ENCODE assay signal across 18 cellular contexts in the genomic region with DNA sequence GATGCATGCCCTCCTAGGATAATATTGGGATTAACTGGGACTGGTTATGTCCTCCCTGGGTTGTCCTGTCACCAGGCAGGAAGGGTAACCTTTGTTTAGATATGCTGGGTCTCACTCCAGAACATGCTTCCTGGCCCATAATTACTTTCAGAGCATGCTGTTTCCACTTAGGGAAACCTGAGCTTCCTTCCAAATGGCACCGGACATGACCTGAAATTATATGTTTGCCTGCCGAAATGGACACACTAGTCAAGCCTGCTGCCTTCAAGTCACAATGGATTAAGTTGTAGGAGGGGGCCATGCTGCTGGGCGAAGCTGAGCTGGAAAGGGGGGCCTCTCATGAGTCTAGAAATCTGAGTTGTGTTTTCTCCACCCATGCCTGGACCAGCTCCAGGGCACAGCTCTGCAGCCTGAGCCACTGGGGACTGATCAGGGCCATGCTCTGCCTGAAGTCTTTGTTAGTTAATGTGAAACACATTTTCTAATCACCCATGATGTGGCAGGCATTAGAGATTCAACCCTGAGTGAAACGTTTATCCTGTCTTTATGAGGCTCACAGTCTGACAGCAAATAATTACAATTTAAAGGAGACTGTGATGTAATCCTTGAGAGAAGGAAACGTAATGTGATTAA.
A peak's percentile ranks its signal among the peaks of the same experiment; 100 is the strongest.
DNase-seq lines count a peak whose midpoint lies in the region; ATAC-seq and TF ChIP-seq lines count a peak whose summit lies in the region.
"Had no signal": no experiment of that assay in that cellular context is flagged by ENCODE, and none has a peak within 500 bp of the region (broad histone marks: within the 10 kb centered on the region; RNA-seq: fewer than 3 reads in every experiment).

No MANE protein-coding gene starts in this region.

- H3K27ac ChIP-seq in CD8-positive, alpha-beta T cell (ENCODE audit: low read depth, low read length), result no peak overlapping the region
- H3K27ac ChIP-seq: upper lobe of left lung had no signal

- H3K4me3 ChIP-seq in AG10803 (ENCODE audit: low read length), result no peak overlapping the region
- no peak overlapping the region for H3K4me3 ChIP-seq in CD8-positive, alpha-beta T cell (ENCODE audit: low read depth, low read length)
- H3K4me3 ChIP-seq: esophagus squamous epithelium, upper lobe of left lung had no signal

- CTCF ChIA-PET in CD8-positive, alpha-beta T cell (lab: Charles Lee), result interaction anchor here (0.7 to 2.3 kb wide), 2 partner anchors 16 to 1063 kb away, joined by 4 to 7 read pairs; no protein-coding TSS in a partner anchor

- POLR2A ChIA-PET in CD8-positive, alpha-beta T cell (lab: Charles Lee), result no interaction called here

- DNase-seq in AG10803 (ENCODE audit: low read depth) (peak; percentile 81), NCI-H1092 treated with DMSO at 0.1 percent for 48 hours (lab: John Stamatoyannopoulos, UW) (peak; percentile 55), dedifferentiated amniotic fluid mesenchymal stem cell (ENCODE audit: extremely low spot score) (peak; percentile 46), nephron progenitor cell (no peak), GM13977 (ENCODE audit: low spot score) (no peak)
- no peak for DNase-seq in CD8-positive, alpha-beta T cell
- DNase-seq: activated CD8-positive, alpha-beta T cell treated with anti-CD3 and anti-CD28 coated beads for 36 hours; dermis blood vessel endothelial cell; EL; esophagus squamous epithelium; midbrain; SHP77; stimulated activated CD4-positive, alpha-beta T cell treated with anti-CD3 and anti-CD28 coated beads, Interleukin-2, amount 100 ng/mL, for 24 hours; upper lobe of left lung had no signal

- no peaks in the 10 kb centered on the region for H3K9me3 ChIP-seq in CD8-positive, alpha-beta T cell (ENCODE audit: low read length)
- H3K9me3 ChIP-seq: esophagus squamous epithelium, upper lobe of left lung had no signal

- ATAC-seq in HG02759 (IDR thresholded peaks at IDR 0.05; ENCODE audit: unreplicated experiment) (no peak), HG02798 (IDR thresholded peaks at IDR 0.05; ENCODE audit: poor library complexity, unreplicated experiment) (no peak)
- ATAC-seq in CD8-positive, alpha-beta T cell, result no peak
- ATAC-seq: activated CD8-positive, alpha-beta T cell treated with anti-CD3 and anti-CD28 coated beads for 36 hours; activated T-helper 17 cell treated with anti-CD3 and anti-CD28 coated beads, Interleukin-2, amount 50 U/mL, for 72 hours had no signal

- H3K4me1 ChIP-seq in CD8-positive, alpha-beta T cell (ENCODE audit: insufficient read depth, low read length), result peaks cover 3% of the 10 kb centered on the region
- H3K4me1 ChIP-seq: upper lobe of left lung had no signal

- H3K36me3 ChIP-seq in CD8-positive, alpha-beta T cell (ENCODE audit: insufficient read depth, low read length), result no peaks in the 10 kb centered on the region
- H3K36me3 ChIP-seq: esophagus squamous epithelium, upper lobe of left lung had no signal

- H3K4me1 Mint-ChIP-seq in nephron progenitor cell, result peaks cover 11% of the 10 kb centered on the region
- H3K4me1 Mint-ChIP-seq in CD8-positive, alpha-beta T cell (ENCODE audit: low read depth), result peaks cover 12% of the 10 kb centered on the region
- H3K4me1 Mint-ChIP-seq: B cell had no signal

- H3K27me3 ChIP-seq in CD8-positive, alpha-beta T cell (ENCODE audit: insufficient read depth, low read length), result no peaks in the 10 kb centered on the region
- H3K27me3 ChIP-seq: esophagus squamous epithelium, upper lobe of left lung had no signal

- no peak overlapping the region for H3K4me3 Mint-ChIP-seq in nephron progenitor cell
- no peak overlapping the region for H3K4me3 Mint-ChIP-seq in CD8-positive, alpha-beta T cell
- H3K4me3 Mint-ChIP-seq: activated CD8-positive, alpha-beta T cell treated with anti-CD3 and anti-CD28 coated beads for 36 hours; activated T-helper 17 cell treated with anti-CD3 and anti-CD28 coated beads, Interleukin-2, amount 50 U/mL, for 72 hours; B cell had no signal

- intact Hi-C loops in CD8-positive, alpha-beta T cell (cut with DNase I, micrococcal nuclease), result no loop called here

- peaks cover 11% of the 10 kb centered on the region for H3K36me3 Mint-ChIP-seq in nephron progenitor cell (ENCODE audit: low read depth)
- no peaks in the 10 kb centered on the region for H3K36me3 Mint-ChIP-seq in CD8-positive, alpha-beta T cell

- TF ChIP-seq CTCF in AG10803 (conservative IDR thresholded peaks at IDR 0.05; ENCODE audit: low read length), result no peak
- no peak for TF ChIP-seq CTCF in nephron progenitor cell (IDR thresholded peaks at IDR 0.05)
- no peak for TF ChIP-seq CTCF in GM13977 (IDR thresholded peaks at IDR 0.05; ENCODE audit: extremely low read depth, insufficient read depth, missing control alignments)
- TF ChIP-seq CTCF in CD8-positive, alpha-beta T cell (IDR thresholded peaks at IDR 0.05), result no peak

- peak overlapping the region; percentile 93 for H3K27ac Mint-ChIP-seq in nephron progenitor cell
- H3K27ac Mint-ChIP-seq in CD8-positive, alpha-beta T cell, result no peak overlapping the region
- H3K27ac Mint-ChIP-seq: activated CD8-positive, alpha-beta T cell treated with anti-CD3 and anti-CD28 coated beads for 36 hours; activated T-helper 17 cell treated with anti-CD3 and anti-CD28 coated beads, Interleukin-2, amount 50 U/mL, for 72 hours; B cell had no signal

- in situ Hi-C loops in GM13977 (cut with MboI; ENCODE audit: low pct_unique_long_range_greater_than_20kb, low sequenced_read_pairs, unreplicated experiment), result no loop called here

- H3K9me3 Mint-ChIP-seq in nephron progenitor cell, result no peaks in the 10 kb centered on the region
- no peaks in the 10 kb centered on the region for H3K9me3 Mint-ChIP-seq in CD8-positive, alpha-beta T cell
- H3K9me3 Mint-ChIP-seq: activated CD8-positive, alpha-beta T cell treated with anti-CD3 and anti-CD28 coated beads for 36 hours; activated T-helper 17 cell treated with anti-CD3 and anti-CD28 coated beads, Interleukin-2, amount 50 U/mL, for 72 hours had no signal

- peaks cover 16% of the 10 kb centered on the region for H3K27me3 Mint-ChIP-seq in nephron progenitor cell (ENCODE audit: low read depth, poor library complexity)
- H3K27me3 Mint-ChIP-seq in CD8-positive, alpha-beta T cell (ENCODE audit: low read depth), result no peaks in the 10 kb centered on the region
- H3K27me3 Mint-ChIP-seq: activated CD8-positive, alpha-beta T cell treated with anti-CD3 and anti-CD28 coated beads for 36 hours had no signal

Comparison
In these comparisons a context has a peak if more than half of its experiments do, and no peak if none do; other contexts are left out.
1. DNase-seq: peak in AG10803 (single experiment), NCI-H1092 treated with DMSO at 0.1 percent for 48 hours (single experiment) and dedifferentiated amniotic fluid mesenchymal stem cell (single experiment); none in nephron progenitor cell (single experiment), GM13977 (single experiment) and CD8-positive, alpha-beta T cell (0 of 7).